14 cellular contexts compared by ENCODE assay signal in genomic region chr1:55827350-55827749, GRCh38.
DNase-seq lines count a peak whose midpoint lies in the region; FAIRE-seq and TF ChIP-seq lines count a peak whose summit lies in the region.
"Had no signal": no experiment of that assay in that cellular context is flagged by ENCODE, and none has a peak within 500 bp of the region (broad histone marks: within the 10 kb centered on the region; RNA-seq: fewer than 3 reads in every experiment).

No MANE protein-coding gene starts in this region.

- H3K4me3 ChIP-seq in breast epithelium (no peak overlapping the region), astrocyte of the cerebellum (ENCODE audit: low read depth, low read length) (no peak overlapping the region), H7 (ENCODE audit: insufficient read depth, low read depth, low read length) (no peak overlapping the region)
- H3K4me3 ChIP-seq: heart right ventricle, skin epidermis had no signal

- H3K36me3 ChIP-seq in breast epithelium (no peaks in the 10 kb centered on the region), H7 (replicated peaks; ENCODE audit: control insufficient read depth, insufficient read depth, low read length) (no peaks in the 10 kb centered on the region)
- H3K36me3 ChIP-seq: heart right ventricle had no signal

- H3K4me3 Mint-ChIP-seq in MCF 10A (ENCODE audit: unreplicated experiment): peak overlapping the region; percentile 53
- no peak overlapping the region for H3K4me3 Mint-ChIP-seq in activated naive CD8-positive, alpha-beta T cell treated with anti-CD3 and anti-CD28 coated beads for 36 hours
- H3K4me3 Mint-ChIP-seq: H9 had no signal

- CTCF ChIA-PET in MCF 10A (lab: Yijun Ruan, JAX): interaction anchor here (0.7 kb wide), 1 partner anchor 425 kb away, joined by 5 read pairs; no protein-coding TSS in a partner anchor

- H3K27ac Mint-ChIP-seq in MCF 10A (ENCODE audit: low read depth, unreplicated experiment): peak overlapping the region; percentile 83
- no peak overlapping the region for H3K27ac Mint-ChIP-seq in activated naive CD8-positive, alpha-beta T cell treated with anti-CD3 and anti-CD28 coated beads for 36 hours
- H3K27ac Mint-ChIP-seq: H9 had no signal

- in situ Hi-C loops in astrocyte of the cerebellum (cut with HindIII; ENCODE audit: low sequenced_read_pairs): no loop called here

- peak; percentile 5 for FAIRE-seq in urothelium cell line (lab: Jason Lieb, UNC)

- DNase-seq in MCF 10A (ENCODE audit: unreplicated experiment) (peak; percentile 93), breast epithelium (ENCODE audit: low spot score in 2 of 2) (no peak), astrocyte of the cerebellum (ENCODE audit: low read depth) (peak; percentile 73), iris pigment epithelial cell (ENCODE audit: low read depth) (peak; percentile 99), urothelium cell line (ENCODE audit: low spot score) (peak; percentile 65), H7 (no peak), HPDE6-E6E7 (ENCODE audit: extremely low spot score) (no peak)
- no peak for DNase-seq in activated naive CD8-positive, alpha-beta T cell treated with anti-CD3 and anti-CD28 coated beads for 36 hours
- DNase-seq: H9, heart right ventricle, NCI-H524, SHP77 treated with DMSO at 0.1 percent for 48 hours had no signal

- H3K4me1 Mint-ChIP-seq in MCF 10A (ENCODE audit: insufficient read depth, unreplicated experiment): peaks cover 23% of the 10 kb centered on the region
- H3K4me1 Mint-ChIP-seq in activated naive CD8-positive, alpha-beta T cell treated with anti-CD3 and anti-CD28 coated beads for 36 hours: no peaks in the 10 kb centered on the region
- H3K4me1 Mint-ChIP-seq: H9 had no signal

- no peak for TF ChIP-seq CTCF in MCF 10A (IDR thresholded peaks at IDR 0.05; ENCODE audit: unreplicated experiment)
- no peak for TF ChIP-seq CTCF in breast epithelium (IDR thresholded peaks at IDR 0.05)
- TF ChIP-seq CTCF in astrocyte of the cerebellum (IDR thresholded peaks at IDR 0.05; ENCODE audit: low read depth, low read length, missing control alignments): no peak

- TF ChIP-seq POLR2A in breast epithelium (IDR thresholded peaks at IDR 0.05): no peak

- BruUV-seq in MCF 10A (replicated peaks; lab: Mats Ljungman, UMichigan): no TSS peak

- no peaks in the 10 kb centered on the region for H3K9me3 Mint-ChIP-seq in MCF 10A (ENCODE audit: unreplicated experiment)
- H3K9me3 Mint-ChIP-seq in activated naive CD8-positive, alpha-beta T cell treated with anti-CD3 and anti-CD28 coated beads for 36 hours: no peaks in the 10 kb centered on the region
- H3K9me3 Mint-ChIP-seq: H9 had no signal

- POLR2A ChIA-PET in MCF 10A (lab: Yijun Ruan, JAX): no interaction called here

- no peaks in the 10 kb centered on the region for H3K27me3 Mint-ChIP-seq in MCF 10A (ENCODE audit: insufficient read depth, unreplicated experiment)
- H3K27me3 Mint-ChIP-seq in activated naive CD8-positive, alpha-beta T cell treated with anti-CD3 and anti-CD28 coated beads for 36 hours: peaks cover 6% of the 10 kb centered on the region

- H3K4me1 ChIP-seq in breast epithelium: no peaks in the 10 kb centered on the region
- H3K4me1 ChIP-seq: heart right ventricle had no signal

- no peaks in the 10 kb centered on the region for H3K9me3 ChIP-seq in breast epithelium
- H3K9me3 ChIP-seq: heart right ventricle had no signal

- H3K27me3 ChIP-seq in breast epithelium (no peaks in the 10 kb centered on the region), H7 (ENCODE audit: control insufficient read depth, insufficient read depth, low read length) (no peaks in the 10 kb centered on the region)
- H3K27me3 ChIP-seq: heart right ventricle had no signal

- intact Hi-C loops in MCF 10A (cut with micrococcal nuclease): loop anchor here (10.0 kb wide), 1 partner anchor 103 kb away; no protein-coding TSS in a partner anchor
- intact Hi-C loops in breast epithelium (cut with DNase I; ENCODE audit: low total_unique reads): no loop called here

- H3K27ac ChIP-seq in breast epithelium: peak overlapping the region in 1 of 2 donors; percentile 9
- H3K27ac ChIP-seq: 22Rv1 had no signal

- peaks cover 4% of the 10 kb centered on the region for H3K36me3 Mint-ChIP-seq in MCF 10A (ENCODE audit: insufficient read depth, unreplicated experiment)
- H3K36me3 Mint-ChIP-seq in activated naive CD8-positive, alpha-beta T cell treated with anti-CD3 and anti-CD28 coated beads for 36 hours: no peaks in the 10 kb centered on the region

Comparison
In these comparisons a context has a peak if more than half of its experiments do, and no peak if none do; other contexts are left out.
1. DNase-seq: peak in MCF 10A (single experiment), astrocyte of the cerebellum (single experiment), iris pigment epithelial cell (single experiment) and urothelium cell line (single experiment); none in breast epithelium (0 of 2), H7 (single experiment), HPDE6-E6E7 (single experiment) and activated naive CD8-positive, alpha-beta T cell treated with anti-CD3 and anti-CD28 coated beads for 36 hours (single experiment).